In the genomic region with DNA sequence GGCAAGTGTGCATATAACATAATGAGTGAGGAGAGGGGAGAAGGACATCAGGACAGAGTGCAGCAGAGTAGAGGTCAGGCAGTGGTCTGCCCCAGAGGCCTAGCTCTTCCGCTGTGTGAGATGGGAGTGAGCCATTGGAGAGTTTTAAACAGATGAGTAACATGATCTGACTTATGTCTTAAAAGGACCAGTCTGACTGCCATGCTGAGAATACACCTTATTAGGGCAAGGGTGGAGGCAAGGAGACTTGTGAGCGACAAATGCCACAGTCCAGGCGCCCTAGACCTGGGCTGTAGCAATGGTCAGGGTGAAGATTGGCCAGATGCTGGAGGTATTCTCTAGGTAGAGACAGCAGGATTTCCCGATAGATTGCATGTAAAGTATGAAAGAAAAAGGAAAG, we compare ENCODE assay signal across 9 cellular contexts.
"Had no signal": no experiment of that assay in that cellular context is flagged by ENCODE, and none has a peak within 500 bp of the region (broad histone marks: within the 10 kb centered on the region; RNA-seq: fewer than 3 reads in every experiment).

No MANE protein-coding gene starts in this region.

- ATAC-seq: HepG2 had no signal

- H3K36me3 Mint-ChIP-seq: IgD-negative memory B cell had no signal

- H3K4me1 ChIP-seq: HAP-1 had no signal

- H3K9ac ChIP-seq: GM23248, KMS-11 had no signal

- H3K27ac ChIP-seq: GM23248, KMS-11 had no signal

- H3K27me3 Mint-ChIP-seq: IgD-negative memory B cell had no signal

- H3K4me3 ChIP-seq: GM23248, HAP-1 had no signal

- H3K4me3 Mint-ChIP-seq: IgD-negative memory B cell had no signal

- H3K4me2 ChIP-seq: KMS-11 had no signal

- H3K27ac Mint-ChIP-seq: IgD-negative memory B cell had no signal

- H2AFZ ChIP-seq: GM23248 had no signal

- FAIRE-seq: HepG2, HTR-8/SVneo had no signal

- H3K9me3 ChIP-seq: HAP-1 had no signal

- H3K36me3 ChIP-seq: HAP-1 had no signal

- DNase-seq: GM23248, GOT3, H7, KBM-7 had no signal
